ENCODE assay signal across 1 cellular context in the genomic region with DNA sequence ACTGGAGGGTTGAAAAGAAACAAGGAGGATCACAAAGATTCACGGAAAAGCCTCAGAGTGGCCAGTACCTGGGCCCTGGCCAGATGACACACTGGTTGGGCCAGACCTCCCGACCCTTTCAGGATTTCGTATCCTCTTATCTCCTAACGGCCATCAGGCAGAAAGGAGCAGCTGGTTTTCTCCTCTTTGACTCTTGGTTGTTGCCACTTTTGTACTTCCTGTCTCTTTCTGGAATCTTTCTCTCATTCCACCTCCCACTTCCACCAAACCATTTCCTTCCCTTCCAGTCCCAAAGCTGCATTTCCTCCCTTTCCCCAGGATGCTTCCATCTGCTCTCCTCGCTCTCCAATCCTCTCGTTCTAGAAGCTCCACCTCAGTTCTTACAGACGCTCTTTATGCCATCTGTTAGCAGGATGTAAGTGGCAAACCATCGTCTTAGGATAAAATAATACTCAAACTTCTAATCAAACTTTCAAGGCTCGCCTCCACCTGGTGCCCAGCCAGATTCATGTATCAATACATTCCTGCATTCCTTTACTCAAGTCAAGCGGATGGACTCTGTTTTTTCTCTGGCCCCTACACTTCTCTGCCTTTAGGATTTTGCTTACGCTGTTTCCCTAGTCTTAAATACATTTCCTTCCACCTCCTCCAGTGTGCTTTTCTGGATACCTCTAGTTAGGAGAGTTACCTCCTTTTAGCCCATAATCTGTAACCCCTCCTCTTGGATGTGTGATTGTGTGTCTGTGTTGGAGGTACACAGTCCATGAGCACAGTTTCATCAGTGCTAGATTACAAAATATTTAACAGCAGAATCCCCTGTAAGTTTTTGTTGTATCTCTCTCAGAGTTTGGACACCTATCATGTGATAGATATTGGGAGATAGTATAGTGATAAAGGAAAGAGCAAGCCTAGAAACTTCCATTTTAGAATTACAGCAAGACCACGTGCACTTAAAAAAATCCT.
TF ChIP-seq lines count a peak whose summit lies in the region.

No MANE protein-coding gene starts in this region.

TF ChIP-seq in WTC11, 78 proteins besides CTCF, POLR2A, EP300 and RAD21 (continued from another document):
- TF ChIP-seq, protein P1, sequence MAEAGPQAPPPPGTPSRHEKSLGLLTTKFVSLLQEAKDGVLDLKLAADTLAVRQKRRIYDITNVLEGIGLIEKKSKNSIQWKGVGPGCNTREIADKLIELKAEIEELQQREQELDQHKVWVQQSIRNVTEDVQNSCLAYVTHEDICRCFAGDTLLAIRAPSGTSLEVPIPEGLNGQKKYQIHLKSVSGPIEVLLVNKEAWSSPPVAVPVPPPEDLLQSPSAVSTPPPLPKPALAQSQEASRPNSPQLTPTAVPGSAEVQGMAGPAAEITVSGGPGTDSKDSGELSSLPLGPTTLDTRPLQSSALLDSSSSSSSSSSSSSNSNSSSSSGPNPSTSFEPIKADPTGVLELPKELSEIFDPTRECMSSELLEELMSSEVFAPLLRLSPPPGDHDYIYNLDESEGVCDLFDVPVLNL (CRISPR knock-in tag; IDR thresholded peaks at IDR 0.05; ENCODE audit: borderline replicate concordance, low read depth), result no peak
- TF ChIP-seq ZNF263 (CRISPR knock-in tag; IDR thresholded peaks at IDR 0.05; ENCODE audit: low read depth), result no peak
- TF ChIP-seq, protein P2, sequence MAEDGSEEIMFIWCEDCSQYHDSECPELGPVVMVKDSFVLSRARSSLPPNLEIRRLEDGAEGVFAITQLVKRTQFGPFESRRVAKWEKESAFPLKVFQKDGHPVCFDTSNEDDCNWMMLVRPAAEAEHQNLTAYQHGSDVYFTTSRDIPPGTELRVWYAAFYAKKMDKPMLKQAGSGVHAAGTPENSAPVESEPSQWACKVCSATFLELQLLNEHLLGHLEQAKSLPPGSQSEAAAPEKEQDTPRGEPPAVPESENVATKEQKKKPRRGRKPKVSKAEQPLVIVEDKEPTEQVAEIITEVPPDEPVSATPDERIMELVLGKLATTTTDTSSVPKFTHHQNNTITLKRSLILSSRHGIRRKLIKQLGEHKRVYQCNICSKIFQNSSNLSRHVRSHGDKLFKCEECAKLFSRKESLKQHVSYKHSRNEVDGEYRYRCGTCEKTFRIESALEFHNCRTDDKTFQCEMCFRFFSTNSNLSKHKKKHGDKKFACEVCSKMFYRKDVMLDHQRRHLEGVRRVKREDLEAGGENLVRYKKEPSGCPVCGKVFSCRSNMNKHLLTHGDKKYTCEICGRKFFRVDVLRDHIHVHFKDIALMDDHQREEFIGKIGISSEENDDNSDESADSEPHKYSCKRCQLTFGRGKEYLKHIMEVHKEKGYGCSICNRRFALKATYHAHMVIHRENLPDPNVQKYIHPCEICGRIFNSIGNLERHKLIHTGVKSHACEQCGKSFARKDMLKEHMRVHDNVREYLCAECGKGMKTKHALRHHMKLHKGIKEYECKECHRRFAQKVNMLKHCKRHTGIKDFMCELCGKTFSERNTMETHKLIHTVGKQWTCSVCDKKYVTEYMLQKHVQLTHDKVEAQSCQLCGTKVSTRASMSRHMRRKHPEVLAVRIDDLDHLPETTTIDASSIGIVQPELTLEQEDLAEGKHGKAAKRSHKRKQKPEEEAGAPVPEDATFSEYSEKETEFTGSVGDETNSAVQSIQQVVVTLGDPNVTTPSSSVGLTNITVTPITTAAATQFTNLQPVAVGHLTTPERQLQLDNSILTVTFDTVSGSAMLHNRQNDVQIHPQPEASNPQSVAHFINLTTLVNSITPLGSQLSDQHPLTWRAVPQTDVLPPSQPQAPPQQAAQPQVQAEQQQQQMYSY (CRISPR knock-in tag; IDR thresholded peaks at IDR 0.05), result peak; percentile 39; the same call in 1 of the 2 replicates
